ENCODE assay signal across 25 cellular contexts in genomic region chr17:39204245-39204644, GRCh38. TPM values are rescaled to one million over a fixed set of nuclear protein-coding genes. Genes with fewer than 3 reads are reported as not detected.
DNase-seq lines count a peak whose midpoint lies in the region; ATAC-seq and TF ChIP-seq lines count a peak whose summit lies in the region.
"Had no signal": no experiment of that assay in that cellular context is flagged by ENCODE, and none has a peak within 500 bp of the region (broad histone marks: within the 10 kb centered on the region; RNA-seq: fewer than 3 reads in every experiment).

No MANE protein-coding gene starts in this region.

- no peak for ATAC-seq in CD4-positive, alpha-beta T cell (ENCODE audit: poor library complexity)
- ATAC-seq in effector memory CD8-positive, alpha-beta T cell (replicated peaks): no peak
- ATAC-seq: activated T-cell treated with anti-CD3 and anti-CD28 coated beads, Interleukin-2, amount 50 U/mL, for 4 hours; gastroesophageal sphincter had no signal

- no peaks in the 10 kb centered on the region for H3K27me3 Mint-ChIP-seq in CD4-positive, alpha-beta T cell
- H3K27me3 Mint-ChIP-seq in IgD-negative memory B cell: peaks cover 4% of the 10 kb centered on the region
- no peaks in the 10 kb centered on the region for H3K27me3 Mint-ChIP-seq in effector memory CD8-positive, alpha-beta T cell

- no peak for DNase-seq in CD4-positive, alpha-beta T cell
- DNase-seq in effector memory CD8-positive, alpha-beta T cell: no peak
- DNase-seq in NCI-H1092 (lab: John Stamatoyannopoulos, UW) (no peak), SHP77 treated with DMSO at 0.1 percent for 48 hours (lab: John Stamatoyannopoulos, UW) (no peak), HuH-7.5 (ENCODE audit: low spot score) (no peak)
- DNase-seq: activated CD4-positive, alpha-beta T cell treated with anti-CD3 and anti-CD28 coated beads, Interleukin-2, amount 50 U/mL, for 1 hour; activated T-cell treated with anti-CD3 and anti-CD28 coated beads, Interleukin-2, amount 50 U/mL, for 4 hours; AML-193; dermis blood vessel endothelial cell; DMS 273 treated with DMSO at 0.1 percent for 48 hours; erythroblast; GF-D8; kidney glomerular epithelial cell; mesendoderm; NCI-H1930; NCI-H345; stimulated activated CD4-positive, alpha-beta T cell treated with anti-CD3 and anti-CD28 coated beads, Interleukin-4, amount 100 ng/mL, for 4 hours had no signal

- peak overlapping the region; percentile 13 for H3K27ac Mint-ChIP-seq in CD4-positive, alpha-beta T cell
- peak overlapping the region in 2 of 3 donors; percentile 74 to 77 for H3K27ac Mint-ChIP-seq in IgD-negative memory B cell
- H3K27ac Mint-ChIP-seq in effector memory CD8-positive, alpha-beta T cell: peak overlapping the region; percentile 51 to 60
- H3K27ac Mint-ChIP-seq: neural progenitor cell had no signal

- POLR2A ChIA-PET in CD4-positive, alpha-beta T cell (lab: Charles Lee): interaction anchor here (4.3 kb wide), 1 partner anchor 41 kb away, joined by 49 read pairs; no protein-coding TSS in a partner anchor

- no peaks in the 10 kb centered on the region for H3K9me3 Mint-ChIP-seq in CD4-positive, alpha-beta T cell
- H3K9me3 Mint-ChIP-seq in IgD-negative memory B cell: no peaks in the 10 kb centered on the region
- no peaks in the 10 kb centered on the region for H3K9me3 Mint-ChIP-seq in effector memory CD8-positive, alpha-beta T cell
- H3K9me3 Mint-ChIP-seq: activated T-cell treated with anti-CD3 and anti-CD28 coated beads, Interleukin-2, amount 50 U/mL, for 4 hours; neural progenitor cell had no signal

- CTCF ChIA-PET in CD4-positive, alpha-beta T cell (lab: Charles Lee): interaction anchor here (1.2 to 1.8 kb wide), 2 partner anchors 35 to 41 kb away, joined by 5 read pairs; no protein-coding TSS in a partner anchor

- no peaks in the 10 kb centered on the region for H3K9me3 ChIP-seq in CD4-positive, alpha-beta T cell (ENCODE audit: control insufficient read depth, low read length)
- H3K9me3 ChIP-seq: gastroesophageal sphincter had no signal

- H3K27ac ChIP-seq in CD4-positive, alpha-beta T cell (ENCODE audit: low read depth, low read length): no peak overlapping the region
- H3K27ac ChIP-seq: gastroesophageal sphincter, HL-60, neural progenitor cell had no signal

- peak overlapping the region; percentile 52 for H3K4me3 Mint-ChIP-seq in CD4-positive, alpha-beta T cell
- peak overlapping the region in 1 of 4 donors; percentile 95 for H3K4me3 Mint-ChIP-seq in IgD-negative memory B cell
- H3K4me3 Mint-ChIP-seq in effector memory CD8-positive, alpha-beta T cell: no peak overlapping the region
- H3K4me3 Mint-ChIP-seq: neural progenitor cell had no signal

- H3K4me1 Mint-ChIP-seq in CD4-positive, alpha-beta T cell (ENCODE audit: low read depth): peaks cover 58% of the 10 kb centered on the region
- peaks cover 30 to 40% (median 38%) of the 10 kb centered on the region in 3 donors for H3K4me1 Mint-ChIP-seq in IgD-negative memory B cell
- H3K4me1 Mint-ChIP-seq in effector memory CD8-positive, alpha-beta T cell (ENCODE audit: low read depth in 2 of 2): peaks cover 35 to 37% of the 10 kb centered on the region in 2 donors

- no peak for TF ChIP-seq CTCF in CD4-positive, alpha-beta T cell (IDR thresholded peaks at IDR 0.05)

- no peaks in the 10 kb centered on the region for H3K27me3 ChIP-seq in CD4-positive, alpha-beta T cell (ENCODE audit: control insufficient read depth, insufficient read depth, low read length)
- H3K27me3 ChIP-seq: gastroesophageal sphincter had no signal

- intact Hi-C loops in CD4-positive, alpha-beta T cell (cut with DNase I, micrococcal nuclease): loop anchor here in 1 of 2 experiments (5.0 kb wide), 1 partner anchor 258 kb away; the partner anchor contains the start of gene CDK12

- H3K36me3 Mint-ChIP-seq in CD4-positive, alpha-beta T cell (ENCODE audit: low read depth): peaks cover 56% of the 10 kb centered on the region
- H3K36me3 Mint-ChIP-seq in IgD-negative memory B cell: peaks cover 4% of the 10 kb centered on the region
- peaks cover 67% of the 10 kb centered on the region for H3K36me3 Mint-ChIP-seq in effector memory CD8-positive, alpha-beta T cell (ENCODE audit: insufficient read depth)

RNA-seq across cellular contexts. Expression of gene RPL19, which starts 4.2 kb away (rescaled TPM):
- total RNA-seq in CD4-positive, alpha-beta T cell: 1,000 to 10,000 TPM; 3,527 to 3,670 TPM
- 3,435 TPM for polyA plus RNA-seq in IgD-negative memory B cell

RNA-seq across cellular contexts. Expression of gene CACNB1, which starts 6.8 kb away (rescaled TPM):
- 10 to 100 TPM; 14.9 to 15.5 TPM for total RNA-seq in CD4-positive, alpha-beta T cell
- polyA plus RNA-seq in IgD-negative memory B cell: 0.45 TPM

RNA-seq across cellular contexts. Expression of gene STAC2, which starts 21.5 kb away (rescaled TPM):
- not detected for total RNA-seq in CD4-positive, alpha-beta T cell
- not detected for polyA plus RNA-seq in IgD-negative memory B cell
- total RNA-seq: activated T-cell treated with anti-CD3 and anti-CD28 coated beads, Interleukin-2, amount 50 U/mL, for 4 hours; bronchial epithelial cell; K562 had no signal
- polyA plus RNA-seq: K562 had no signal

RNA-seq across cellular contexts. Expression of gene ARL5C, which starts 38.3 kb away (rescaled TPM):
- total RNA-seq in CD4-positive, alpha-beta T cell: not detected
- not detected for polyA plus RNA-seq in IgD-negative memory B cell
- total RNA-seq: activated T-cell treated with anti-CD3 and anti-CD28 coated beads, Interleukin-2, amount 50 U/mL, for 4 hours; bronchial epithelial cell; dermis blood vessel endothelial cell; gastroesophageal sphincter; K562; RPMI7951; temporal lobe had no signal
- polyA plus RNA-seq: K562 had no signal

RNA-seq across cellular contexts. Expression of gene PLXDC1, which starts 52.8 kb away (rescaled TPM):
- 10 to 100 TPM; 66.7 to 67.6 TPM for total RNA-seq in CD4-positive, alpha-beta T cell
- not detected for polyA plus RNA-seq in IgD-negative memory B cell
- total RNA-seq: dermis blood vessel endothelial cell, K562 had no signal
- polyA plus RNA-seq: K562 had no signal

Comparison
In these comparisons a context has a peak if more than half of its experiments do, and no peak if none do; other contexts are left out.
1. H3K27ac Mint-ChIP-seq: peak in every context shown above with its lines; median percentile 76 in IgD-negative memory B cell; 56 in effector memory CD8-positive, alpha-beta T cell; 13 in CD4-positive, alpha-beta T cell.